In the genomic region with DNA sequence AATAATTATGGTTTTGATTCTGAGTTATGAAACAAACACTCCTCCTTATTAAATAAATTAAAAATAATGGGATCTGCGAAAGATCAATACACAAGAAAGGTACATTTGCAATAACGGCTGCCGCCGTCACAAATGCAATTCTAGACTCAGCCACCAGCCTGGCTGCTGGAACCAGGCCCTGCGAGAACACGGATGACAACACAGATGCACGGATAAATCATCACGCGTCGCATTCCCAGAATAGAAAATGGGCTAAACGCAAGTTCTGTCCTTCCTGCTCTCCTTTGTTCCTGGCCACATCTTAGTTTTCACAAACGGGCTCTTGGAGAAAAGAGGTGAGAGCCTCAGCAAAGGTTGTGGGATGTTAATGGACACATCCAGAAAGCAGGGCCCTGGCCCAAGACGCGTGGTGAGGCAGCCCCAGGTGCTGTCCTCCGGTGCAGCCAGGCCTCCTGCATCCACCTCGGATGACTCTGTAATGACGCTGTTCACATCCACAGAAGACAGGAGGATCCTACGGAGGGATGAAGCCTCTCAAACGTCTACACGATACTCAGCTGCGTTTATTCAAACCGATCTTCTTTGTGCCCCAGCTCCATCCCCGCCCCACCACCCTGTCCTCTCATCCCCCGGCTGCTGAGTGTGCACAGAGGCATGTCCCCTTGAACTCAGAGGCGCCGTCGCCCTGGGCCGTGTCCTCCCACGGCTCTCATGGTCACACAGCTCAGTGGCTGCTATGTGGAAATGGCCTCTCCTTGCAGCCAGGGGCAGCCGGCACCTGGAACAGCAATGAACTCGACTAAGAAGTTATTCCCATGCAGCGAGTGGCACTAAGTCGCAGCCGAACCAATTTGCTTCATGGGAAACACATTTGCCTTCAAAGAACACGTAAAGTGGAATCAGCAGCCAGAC, we compare ENCODE assay signal across 28 cellular contexts.
"Had no signal": no experiment of that assay in that cellular context is flagged by ENCODE, and none has a peak within 500 bp of the region (broad histone marks: within the 10 kb centered on the region; RNA-seq: fewer than 3 reads in every experiment).

No MANE protein-coding gene starts in this region.

- H3K36me3 Mint-ChIP-seq: activated CD4-positive, alpha-beta memory T cell treated with anti-CD3 and anti-CD28 coated beads for 36 hours; activated naive CD4-positive, alpha-beta T cell treated with anti-CD3 and anti-CD28 coated beads, Interleukin-2, amount 10 ng/mL, durations not matched to agents 7 days and 5 days; activated naive CD8-positive, alpha-beta T cell had no signal

- H3K27ac ChIP-seq: brain microvascular endothelial cell, esophagus muscularis mucosa, foreskin keratinocyte, gastrocnemius medialis had no signal

- H3K27me3 ChIP-seq: brain microvascular endothelial cell, foreskin keratinocyte had no signal

- FAIRE-seq: astrocyte, bronchial epithelial cell, colon had no signal

- ATAC-seq: activated CD4-positive, alpha-beta T cell treated with anti-CD3 and anti-CD28 coated beads for 36 hours; activated T-cell treated with anti-CD3 and anti-CD28 coated beads, Interleukin-2, amount 50 U/mL, for 72 hours; effector memory CD8-positive, alpha-beta T cell; foreskin keratinocyte; gastrocnemius medialis had no signal

- H3K27ac Mint-ChIP-seq: activated CD4-positive, alpha-beta memory T cell treated with anti-CD3 and anti-CD28 coated beads for 36 hours; activated CD4-positive, alpha-beta T cell treated with anti-CD3 and anti-CD28 coated beads for 36 hours; activated CD4-positive, alpha-beta T cell treated with anti-CD3 and anti-CD28 coated beads, Interleukin-2, amount 10 ng/mL, durations not matched to agents 24 days and 14 days; activated naive CD4-positive, alpha-beta T cell treated with anti-CD3 and anti-CD28 coated beads, Interleukin-2, amount 10 ng/mL, durations not matched to agents 7 days and 5 days; activated naive CD8-positive, alpha-beta T cell; activated T-cell treated with anti-CD3 and anti-CD28 coated beads, Interleukin-2, amount 50 U/mL, for 24 hours; activated T-cell treated with anti-CD3 and anti-CD28 coated beads, Interleukin-2, amount 50 U/mL, for 72 hours; effector memory CD8-positive, alpha-beta T cell had no signal

- DNase-seq: activated CD4-positive, alpha-beta memory T cell treated with anti-CD3 and anti-CD28 coated beads for 36 hours; activated CD4-positive, alpha-beta T cell treated with anti-CD3 and anti-CD28 coated beads for 36 hours; activated CD4-positive, alpha-beta T cell treated with anti-CD3 and anti-CD28 coated beads, Interleukin-2, amount 10 ng/mL, durations not matched to agents 24 days and 14 days; activated CD4-positive, CD25-positive, alpha-beta regulatory T cell; activated CD4-positive, CD25-positive, alpha-beta regulatory T cell treated with anti-CD3 and anti-CD28 coated beads, Interleukin-2, amount 50 U/mL, for 72 hours; activated CD8-positive, alpha-beta memory T cell treated with anti-CD3 and anti-CD28 coated beads, Interleukin-2, amount 50 U/mL, for 48 hours; activated gamma-delta T cell; activated naive CD4-positive, alpha-beta T cell; activated naive CD4-positive, alpha-beta T cell treated with anti-CD3 and anti-CD28 coated beads, Interleukin-2, amount 10 ng/mL, durations not matched to agents 7 days and 5 days; activated T-cell treated with anti-CD3 and anti-CD28 coated beads for 4 hours; activated T-cell treated with anti-CD3 and anti-CD28 coated beads, Interleukin-2, amount 50 U/mL, for 24 hours; activated T-cell treated with anti-CD3 and anti-CD28 coated beads, Interleukin-2, amount 50 U/mL, for 72 hours; amniotic stem cell; brain microvascular endothelial cell; cortex of kidney; dermis blood vessel endothelial cell; effector CD4-positive, alpha-beta T cell; effector memory CD8-positive, alpha-beta T cell; erythroblast; foreskin keratinocyte; gastrocnemius medialis; T-helper 2 cell had no signal

- H3K4me1 ChIP-seq: esophagus muscularis mucosa, foreskin keratinocyte, gastrocnemius medialis had no signal

- H3K4me1 Mint-ChIP-seq: activated CD4-positive, alpha-beta T cell treated with anti-CD3 and anti-CD28 coated beads for 36 hours; activated CD4-positive, alpha-beta T cell treated with anti-CD3 and anti-CD28 coated beads, Interleukin-2, amount 10 ng/mL, durations not matched to agents 24 days and 14 days; activated naive CD4-positive, alpha-beta T cell treated with anti-CD3 and anti-CD28 coated beads, Interleukin-2, amount 10 ng/mL, durations not matched to agents 7 days and 5 days; central memory CD8-positive, alpha-beta T cell had no signal

- H3K9me3 ChIP-seq: esophagus muscularis mucosa, gastrocnemius medialis had no signal

- H3K36me3 ChIP-seq: brain microvascular endothelial cell, esophagus muscularis mucosa, gastrocnemius medialis had no signal

- H3K9me3 Mint-ChIP-seq: activated CD4-positive, alpha-beta memory T cell treated with anti-CD3 and anti-CD28 coated beads for 36 hours; activated CD4-positive, alpha-beta T cell treated with anti-CD3 and anti-CD28 coated beads, Interleukin-2, amount 10 ng/mL, durations not matched to agents 24 days and 14 days; activated T-cell treated with anti-CD3 and anti-CD28 coated beads, Interleukin-2, amount 50 U/mL, for 24 hours; activated T-cell treated with anti-CD3 and anti-CD28 coated beads, Interleukin-2, amount 50 U/mL, for 72 hours; central memory CD8-positive, alpha-beta T cell; effector memory CD8-positive, alpha-beta T cell had no signal

- H3K27me3 Mint-ChIP-seq: activated CD4-positive, alpha-beta T cell treated with anti-CD3 and anti-CD28 coated beads, Interleukin-2, amount 10 ng/mL, durations not matched to agents 24 days and 14 days; activated naive CD4-positive, alpha-beta T cell treated with anti-CD3 and anti-CD28 coated beads, Interleukin-2, amount 10 ng/mL, durations not matched to agents 7 days and 5 days; activated naive CD8-positive, alpha-beta T cell had no signal

- H3K4me3 ChIP-seq: esophagus muscularis mucosa, gastrocnemius medialis had no signal

- H3K4me3 Mint-ChIP-seq: activated CD4-positive, alpha-beta memory T cell treated with anti-CD3 and anti-CD28 coated beads for 36 hours; activated CD4-positive, alpha-beta T cell treated with anti-CD3 and anti-CD28 coated beads for 36 hours; activated CD4-positive, alpha-beta T cell treated with anti-CD3 and anti-CD28 coated beads, Interleukin-2, amount 10 ng/mL, durations not matched to agents 24 days and 14 days; activated naive CD4-positive, alpha-beta T cell treated with anti-CD3 and anti-CD28 coated beads, Interleukin-2, amount 10 ng/mL, durations not matched to agents 7 days and 5 days; activated naive CD8-positive, alpha-beta T cell; activated T-cell treated with anti-CD3 and anti-CD28 coated beads, Interleukin-2, amount 50 U/mL, for 24 hours; activated T-cell treated with anti-CD3 and anti-CD28 coated beads, Interleukin-2, amount 50 U/mL, for 72 hours; central memory CD8-positive, alpha-beta T cell; effector memory CD8-positive, alpha-beta T cell had no signal
